7 cellular contexts compared by ENCODE assay signal in the genomic region with DNA sequence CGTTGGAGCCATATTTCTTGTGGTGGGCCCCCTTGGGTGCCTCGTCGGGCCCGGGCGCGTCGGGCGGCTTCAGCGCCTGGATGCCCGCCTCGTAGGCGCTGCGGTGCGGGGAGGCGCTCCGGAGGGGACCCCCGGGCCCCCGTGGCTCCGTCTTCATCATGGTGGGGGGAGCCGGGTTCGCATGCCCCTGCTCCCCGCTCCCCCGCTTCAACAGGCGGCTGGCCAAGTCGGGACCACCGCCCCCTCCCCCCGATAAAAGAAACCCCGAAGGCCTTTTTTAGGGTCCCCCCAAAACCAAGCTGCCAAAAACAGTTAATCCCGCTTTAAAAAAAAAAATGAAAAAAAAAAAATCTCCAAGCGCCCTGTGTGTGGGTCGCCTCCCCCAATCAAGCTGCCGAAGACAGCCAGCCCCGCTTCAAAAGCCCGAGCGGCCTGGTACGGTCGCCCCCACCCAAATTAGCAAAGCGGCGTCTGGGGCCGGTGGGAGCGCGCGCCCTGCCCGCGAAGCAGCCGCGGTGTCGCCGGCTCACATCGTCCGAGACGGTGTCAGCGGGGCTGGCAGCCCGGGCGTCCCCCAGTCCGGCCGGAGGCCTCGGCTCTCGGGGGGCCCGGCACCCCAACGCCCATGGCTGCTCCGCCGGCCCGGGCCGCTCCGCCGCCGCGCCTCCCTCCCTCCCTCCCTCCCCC. TPM values are rescaled to one million over a fixed set of nuclear protein-coding genes. Genes with fewer than 3 reads are reported as not detected.
DNase-seq lines count a peak whose midpoint lies in the region; ATAC-seq lines count a peak whose summit lies in the region.

A gene with protein sequence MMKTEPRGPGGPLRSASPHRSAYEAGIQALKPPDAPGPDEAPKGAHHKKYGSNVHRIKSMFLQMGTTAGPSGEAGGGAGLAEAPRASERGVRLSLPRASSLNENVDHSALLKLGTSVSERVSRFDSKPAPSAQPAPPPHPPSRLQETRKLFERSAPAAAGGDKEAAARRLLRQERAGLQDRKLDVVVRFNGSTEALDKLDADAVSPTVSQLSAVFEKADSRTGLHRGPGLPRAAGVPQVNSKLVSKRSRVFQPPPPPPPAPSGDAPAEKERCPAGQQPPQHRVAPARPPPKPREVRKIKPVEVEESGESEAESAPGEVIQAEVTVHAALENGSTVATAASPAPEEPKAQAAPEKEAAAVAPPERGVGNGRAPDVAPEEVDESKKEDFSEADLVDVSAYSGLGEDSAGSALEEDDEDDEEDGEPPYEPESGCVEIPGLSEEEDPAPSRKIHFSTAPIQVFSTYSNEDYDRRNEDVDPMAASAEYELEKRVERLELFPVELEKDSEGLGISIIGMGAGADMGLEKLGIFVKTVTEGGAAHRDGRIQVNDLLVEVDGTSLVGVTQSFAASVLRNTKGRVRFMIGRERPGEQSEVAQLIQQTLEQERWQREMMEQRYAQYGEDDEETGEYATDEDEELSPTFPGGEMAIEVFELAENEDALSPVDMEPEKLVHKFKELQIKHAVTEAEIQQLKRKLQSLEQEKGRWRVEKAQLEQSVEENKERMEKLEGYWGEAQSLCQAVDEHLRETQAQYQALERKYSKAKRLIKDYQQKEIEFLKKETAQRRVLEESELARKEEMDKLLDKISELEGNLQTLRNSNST (minus strand): TSS at position 324 of the 687 bp plus-strand sequence. CDS start 164 bp downstream, at position 160.

- H3K4me3 Mint-ChIP-seq in activated CD4-positive, alpha-beta memory T cell treated with anti-CD3 and anti-CD28 coated beads, Interleukin-2, amount 10 ng/mL, durations not matched to agents 7 days and 5 days, result peak within 1 kb of the TSS; percentile 88

- H3K27ac Mint-ChIP-seq in activated CD4-positive, alpha-beta memory T cell treated with anti-CD3 and anti-CD28 coated beads, Interleukin-2, amount 10 ng/mL, durations not matched to agents 7 days and 5 days, result peak within 1 kb of the TSS; percentile 95

- no peaks in the 10 kb centered on the region for H3K27me3 Mint-ChIP-seq in activated CD4-positive, alpha-beta memory T cell treated with anti-CD3 and anti-CD28 coated beads, Interleukin-2, amount 10 ng/mL, durations not matched to agents 7 days and 5 days

- peaks cover 48% of the 10 kb centered on the region for H3K4me1 Mint-ChIP-seq in activated CD4-positive, alpha-beta memory T cell treated with anti-CD3 and anti-CD28 coated beads, Interleukin-2, amount 10 ng/mL, durations not matched to agents 7 days and 5 days

- CTCF ChIA-PET in activated CD4-positive, alpha-beta memory T cell treated with anti-CD3 and anti-CD28 coated beads, Interleukin-2, amount 10 ng/mL, durations not matched to agents 7 days and 5 days (lab: Charles Lee), result interaction anchor here (0.5 to 5.7 kb wide), 8 partner anchors 10 to 350 kb away, joined by 3 to 58 read pairs (median 6); a partner anchor contains a TSS

- peaks cover 39% of the 10 kb centered on the region for H3K36me3 Mint-ChIP-seq in activated CD4-positive, alpha-beta memory T cell treated with anti-CD3 and anti-CD28 coated beads, Interleukin-2, amount 10 ng/mL, durations not matched to agents 7 days and 5 days (ENCODE audit: low read depth)

- POLR2A ChIA-PET in activated CD4-positive, alpha-beta memory T cell treated with anti-CD3 and anti-CD28 coated beads, Interleukin-2, amount 10 ng/mL, durations not matched to agents 7 days and 5 days (lab: Charles Lee), result interaction anchor here (0.6 to 4.4 kb wide), 7 partner anchors 10 to 412 kb away, joined by 3 to 47 read pairs (median 4); no protein-coding TSS in a partner anchor

- H3K36me3 ChIP-seq in rectal smooth muscle tissue (ENCODE audit: control insufficient read depth, insufficient read depth, low read length), result peaks cover 3% of the 10 kb centered on the region

- H3K9me3 Mint-ChIP-seq in activated CD4-positive, alpha-beta memory T cell treated with anti-CD3 and anti-CD28 coated beads, Interleukin-2, amount 10 ng/mL, durations not matched to agents 7 days and 5 days, result no peaks in the 10 kb centered on the region

- no peak for DNase-seq in activated CD4-positive, alpha-beta memory T cell treated with anti-CD3 and anti-CD28 coated beads, Interleukin-2, amount 10 ng/mL, durations not matched to agents 7 days and 5 days
- DNase-seq in cardiac septum (ENCODE audit: low spot score) (peak; percentile 75), AG20443 (ENCODE audit: low spot score) (no peak)

- intact Hi-C loops in cardiac septum (cut with DNase I), result loop anchor here (2.0 kb wide), 1 partner anchor 14 kb away; no protein-coding TSS in a partner anchor

- no peaks in the 10 kb centered on the region for H3K27me3 ChIP-seq in rectal smooth muscle tissue (ENCODE audit: control insufficient read depth, insufficient read depth, low read length)

- H3K9ac ChIP-seq in rectal smooth muscle tissue (ENCODE audit: low read length), result peak within 1 kb of the TSS; percentile 50

- peak within 1 kb of the TSS; percentile 81 for H3K4me3 ChIP-seq in rectal smooth muscle tissue (ENCODE audit: low read length)

- peak within 1 kb of the TSS; percentile 79 for H3K27ac ChIP-seq in rectal smooth muscle tissue (ENCODE audit: low read depth, low read length)

- ATAC-seq in HG03045 (IDR thresholded peaks at IDR 0.05; ENCODE audit: unreplicated experiment), result peak; percentile 0
- ATAC-seq in GM21515 (IDR thresholded peaks at IDR 0.05; ENCODE audit: unreplicated experiment), result no peak
- ATAC-seq in GM18907 (IDR thresholded peaks at IDR 0.05; ENCODE audit: unreplicated experiment), result no peak

- H3K4me1 ChIP-seq in rectal smooth muscle tissue (ENCODE audit: control insufficient read depth, insufficient read depth, low read length), result peaks cover 24% of the 10 kb centered on the region

RNA-seq across cellular contexts. Expression of the gene that starts here (rescaled TPM):
- total RNA-seq in activated CD4-positive, alpha-beta memory T cell treated with anti-CD3 and anti-CD28 coated beads, Interleukin-2, amount 10 ng/mL, durations not matched to agents 7 days and 5 days, result 100 to 1,000 TPM; 136 to 137 TPM
- 46.1 TPM for total RNA-seq in cardiac septum
